ENCODE assay signal across 24 cellular contexts in the genomic region with DNA sequence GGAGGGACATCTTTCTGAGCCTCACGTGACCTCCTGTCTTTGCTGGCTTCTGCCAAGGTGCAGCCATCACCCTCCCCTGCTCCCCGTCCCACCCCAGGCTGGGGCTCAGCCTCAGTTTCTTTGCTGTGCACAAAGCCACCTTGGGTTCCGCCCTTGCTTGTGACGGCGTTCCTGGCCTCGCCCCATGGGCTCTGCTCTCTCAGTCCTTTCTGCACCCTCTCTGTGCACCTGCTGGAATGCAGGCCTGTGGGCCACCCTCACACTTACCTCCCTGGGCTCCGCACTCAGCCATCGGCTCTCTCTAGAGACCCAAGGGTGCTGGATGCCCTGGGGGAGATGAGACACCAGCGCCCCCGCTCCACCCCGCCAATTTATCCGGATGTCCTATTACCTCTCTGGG. TPM values are rescaled to one million over a fixed set of nuclear protein-coding genes. Genes with fewer than 3 reads are reported as not detected.
DNase-seq lines count a peak whose midpoint lies in the region; ATAC-seq and TF ChIP-seq lines count a peak whose summit lies in the region.
"Had no signal": no experiment of that assay in that cellular context is flagged by ENCODE, and none has a peak within 500 bp of the region (broad histone marks: within the 10 kb centered on the region; RNA-seq: fewer than 3 reads in every experiment).

No MANE protein-coding gene starts in this region.

- no peak overlapping the region for H2BK15ac ChIP-seq in neuronal stem cell (ENCODE audit: low read length)

- H2BK12ac ChIP-seq in neuronal stem cell (ENCODE audit: low read length), result no peak overlapping the region

- H4K91ac ChIP-seq in neuronal stem cell (ENCODE audit: low read depth, low read length, poor library complexity), result no peak overlapping the region

- DNase-seq in central memory CD8-positive, alpha-beta T cell (ENCODE audit: low spot score in 2 of 2), result no peak
- no peak for DNase-seq in neuronal stem cell (ENCODE audit: low spot score)
- DNase-seq in aorta, result no peak
- DNase-seq in effector memory CD8-positive, alpha-beta T cell, result no peak
- no peak for DNase-seq in cerebellar nuclear complex (lab: John Stamatoyannopoulos, UW)
- no peak for DNase-seq in LoVo (ENCODE audit: low spot score)
- DNase-seq: 8988T; ACHN; AML-193; BE2C; CD4-positive, alpha-beta T cell; CD8-positive, alpha-beta memory T cell; DMS 273 treated with DMSO at 0.1 percent for 48 hours; DMS79; EL; GDM1; H9 had no signal

- H3K27ac Mint-ChIP-seq in central memory CD8-positive, alpha-beta T cell (ENCODE audit: low read depth), result peak overlapping the region; percentile 75
- H3K27ac Mint-ChIP-seq in effector memory CD8-positive, alpha-beta T cell, result no peak overlapping the region
- H3K27ac Mint-ChIP-seq: CD4-positive, alpha-beta T cell; CD8-positive, alpha-beta memory T cell; GM23338 had no signal

- intact Hi-C loops in aorta (cut with DNase I), result no loop called here

- peak overlapping the region; percentile 33 for H2BK5ac ChIP-seq in neuronal stem cell (ENCODE audit: low read length)

- no peak overlapping the region for H2BK120ac ChIP-seq in neuronal stem cell (ENCODE audit: low read depth, low read length)

- no peaks in the 10 kb centered on the region for H3K9me3 Mint-ChIP-seq in central memory CD8-positive, alpha-beta T cell
- H3K9me3 Mint-ChIP-seq in effector memory CD8-positive, alpha-beta T cell, result no peaks in the 10 kb centered on the region
- H3K9me3 Mint-ChIP-seq: CD14-positive monocyte; CD4-positive, alpha-beta T cell; CD8-positive, alpha-beta memory T cell; GM23338; H9 had no signal

- H2AFZ ChIP-seq in neuronal stem cell (ENCODE audit: low read length), result no peak overlapping the region
- H2AFZ ChIP-seq: GM23338 had no signal

- H3K27ac ChIP-seq in neuronal stem cell (replicated peaks; ENCODE audit: low read length), result no peak overlapping the region
- H3K27ac ChIP-seq in aorta (ENCODE audit: low read depth in 1 of 2, low read length in 2 of 2), result no peak overlapping the region
- H3K27ac ChIP-seq: A549; BLaER1 treated with 17β-estradiol and CSF1 and Interleukin-3, amounts not matched to agents 10 nM and 100 nM had no signal

- H3K36me3 ChIP-seq in neuronal stem cell (replicated peaks in 1 of 2; ENCODE audit: control insufficient read depth in 2 of 2, insufficient read depth in 2 of 2, low read length in 2 of 2) (no peaks in the 10 kb centered on the region), aorta (ENCODE audit: control insufficient read depth in 1 of 2, insufficient read depth in 2 of 2, low read length in 1 of 2) (no peaks in the 10 kb centered on the region)
- H3K36me3 ChIP-seq: BE2C; BLaER1 treated with 17β-estradiol and CSF1 and Interleukin-3, amounts not matched to agents 10 nM and 100 nM had no signal

- H3K4me3 ChIP-seq in neuronal stem cell (ENCODE audit: low read length in 2 of 2), result no peak overlapping the region
- no peak overlapping the region for H3K4me3 ChIP-seq in aorta (ENCODE audit: low read length in 2 of 2)
- H3K4me3 ChIP-seq: A549; BLaER1 treated with 17β-estradiol and CSF1 and Interleukin-3, amounts not matched to agents 10 nM and 100 nM; GM23338 had no signal

- H3K4me2 ChIP-seq in neuronal stem cell (ENCODE audit: insufficient read depth, low read length, poor library complexity, severe bottlenecking), result no peak overlapping the region
- H3K4me2 ChIP-seq: A549; BLaER1 treated with 17β-estradiol and CSF1 and Interleukin-3, amounts not matched to agents 10 nM and 100 nM; GM23338 had no signal

- no peak for TF ChIP-seq EP300 in Ishikawa (IDR thresholded peaks at IDR 0.05; ENCODE audit: borderline replicate concordance)

- H3K27me3 Mint-ChIP-seq in central memory CD8-positive, alpha-beta T cell, result peaks cover 73% of the 10 kb centered on the region
- H3K27me3 Mint-ChIP-seq in effector memory CD8-positive, alpha-beta T cell, result peaks cover 54 to 66% of the 10 kb centered on the region in 2 donors

- no peak overlapping the region for H3K18ac ChIP-seq in neuronal stem cell (ENCODE audit: low read length)

- WGBS in neuronal stem cell (ENCODE audit: extremely low coverage in 2 of 2, insufficient read length in 2 of 2, insufficient replicate concordance in 1 of 2), 2 donors, result no CpG with 5 or more reads among the region's 12 CpGs
- 92 to 94% methylated on average over 12 of the region's 12 CpGs for WGBS in aorta, 2 donors

- H3K14ac ChIP-seq in neuronal stem cell (ENCODE audit: low read length), result no peak overlapping the region

- no peak overlapping the region for H3K23ac ChIP-seq in neuronal stem cell (ENCODE audit: low read depth, low read length, poor library complexity)

- H3K9ac ChIP-seq in neuronal stem cell (ENCODE audit: low read depth, low read length, poor library complexity), result no peak overlapping the region
- H3K9ac ChIP-seq: BLaER1 treated with 17β-estradiol and CSF1 and Interleukin-3, amounts not matched to agents 10 nM and 100 nM had no signal

- H3K4me1 Mint-ChIP-seq in central memory CD8-positive, alpha-beta T cell, result no peaks in the 10 kb centered on the region
- H3K4me1 Mint-ChIP-seq in effector memory CD8-positive, alpha-beta T cell (ENCODE audit: low read depth in 2 of 2), result no peaks in the 10 kb centered on the region
- H3K4me1 Mint-ChIP-seq: CD14-positive monocyte; CD8-positive, alpha-beta memory T cell had no signal

- no peak overlapping the region for H3K4me3 Mint-ChIP-seq in central memory CD8-positive, alpha-beta T cell
- no peak overlapping the region for H3K4me3 Mint-ChIP-seq in effector memory CD8-positive, alpha-beta T cell
- H3K4me3 Mint-ChIP-seq: CD14-positive monocyte; CD4-positive, alpha-beta T cell; CD8-positive, alpha-beta memory T cell; GM23338; H9 had no signal

- no peak overlapping the region for H4K8ac ChIP-seq in neuronal stem cell (ENCODE audit: low read depth, low read length)

- H2AK5ac ChIP-seq in neuronal stem cell (ENCODE audit: low read depth, low read length), result no peak overlapping the region

- H3K4me1 ChIP-seq in neuronal stem cell (ENCODE audit: control insufficient read depth in 2 of 2, insufficient read depth in 1 of 2, low read depth in 1 of 2, low read length in 2 of 2), result no peaks in the 10 kb centered on the region
- H3K4me1 ChIP-seq in aorta (ENCODE audit: control insufficient read depth in 1 of 2, insufficient read depth in 2 of 2, low read length in 2 of 2), result no peaks in the 10 kb centered on the region
- H3K4me1 ChIP-seq: A549; BE2C; BLaER1 treated with 17β-estradiol and CSF1 and Interleukin-3, amounts not matched to agents 10 nM and 100 nM had no signal

- ATAC-seq in central memory CD8-positive, alpha-beta T cell (replicated peaks; ENCODE audit: extremely low read depth, poor library complexity, severe bottlenecking), result no peak
- ATAC-seq in aorta (ENCODE audit: low FRiP score), result peak; percentile 8
- no peak for ATAC-seq in effector memory CD8-positive, alpha-beta T cell (replicated peaks)
- ATAC-seq: GM23338, HCT116 had no signal

- H3K4ac ChIP-seq in neuronal stem cell (ENCODE audit: low read length), result no peak overlapping the region

- H3K79me1 ChIP-seq in neuronal stem cell (ENCODE audit: low read depth, low read length), result no peaks in the 10 kb centered on the region

- H3K9me3 ChIP-seq in neuronal stem cell (replicated peaks in 1 of 2; ENCODE audit: control insufficient read depth in 2 of 2, insufficient read depth in 1 of 2, low read depth in 1 of 2, low read length in 2 of 2) (peaks cover 0 to 5% of the 10 kb centered on the region in 2 donors), aorta (ENCODE audit: control insufficient read depth, low read length) (no peaks in the 10 kb centered on the region)
- H3K9me3 ChIP-seq: A549, BE2C had no signal

- TF ChIP-seq RAD21 in Ishikawa (IDR thresholded peaks at IDR 0.05; ENCODE audit: low read depth), result no peak

- no peaks in the 10 kb centered on the region for H3K36me3 Mint-ChIP-seq in central memory CD8-positive, alpha-beta T cell (ENCODE audit: insufficient read depth)
- H3K36me3 Mint-ChIP-seq in effector memory CD8-positive, alpha-beta T cell (ENCODE audit: insufficient read depth), result no peaks in the 10 kb centered on the region
- H3K36me3 Mint-ChIP-seq: CD14-positive monocyte; CD8-positive, alpha-beta memory T cell had no signal

- H3K27me3 ChIP-seq in neuronal stem cell (ENCODE audit: control insufficient read depth in 3 of 3, insufficient read depth in 3 of 3, low read depth in 1 of 3, low read length in 3 of 3) (peaks cover 0 to 20% (median 0%) of the 10 kb centered on the region in 3 experiments), aorta (ENCODE audit: control insufficient read depth in 1 of 2, insufficient read depth in 2 of 2, low read length in 1 of 2) (no peaks in the 10 kb centered on the region)
- H3K27me3 ChIP-seq: BLaER1 treated with 17β-estradiol and CSF1 and Interleukin-3, amounts not matched to agents 10 nM and 100 nM had no signal

TF ChIP-seq in Ishikawa, 13 proteins besides CTCF, POLR2A, EP300 and RAD21:
- TF ChIP-seq, protein P1, sequence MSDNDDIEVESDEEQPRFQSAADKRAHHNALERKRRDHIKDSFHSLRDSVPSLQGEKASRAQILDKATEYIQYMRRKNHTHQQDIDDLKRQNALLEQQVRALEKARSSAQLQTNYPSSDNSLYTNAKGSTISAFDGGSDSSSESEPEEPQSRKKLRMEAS (IDR thresholded peaks at IDR 0.05), result no peak
- peak; percentile 44; the same call in 1 of the 2 replicates for TF ChIP-seq USF1 (IDR thresholded peaks at IDR 0.05)

RNA-seq across cellular contexts. Expression of gene BANF2, which starts 28.3 kb away (rescaled TPM):
- polyA plus RNA-seq in neuronal stem cell (2013, experiment 1 of 2), result not detected
- polyA plus RNA-seq in neuronal stem cell (2013, experiment 2 of 2), result not detected
- not detected for total RNA-seq in aorta
- polyA plus RNA-seq in aorta, result not detected
- total RNA-seq: CD4-positive, alpha-beta T cell; CD8-positive, alpha-beta memory T cell; GM23338; H4; H9 had no signal
- polyA plus RNA-seq: A549; CD14-positive monocyte; CD8-positive, alpha-beta memory T cell; GM23338 had no signal

RNA-seq across cellular contexts. Expression of gene RRBP1, which starts 46.0 kb away (rescaled TPM):
- polyA plus RNA-seq in neuronal stem cell (2013, experiment 1 of 2), result 22.3 TPM
- 23.5 TPM for polyA plus RNA-seq in neuronal stem cell (2013, experiment 2 of 2)
- 100 to 1,000 TPM; 165 to 178 TPM for total RNA-seq in aorta
- polyA plus RNA-seq in aorta, result 10 to 100 TPM; 19.3 to 78.6 TPM
